1 cellular context compared by ENCODE assay signal in genomic region chr14:89564999-89565398, GRCh38.
TF ChIP-seq lines count a peak whose summit lies in the region.

No MANE protein-coding gene starts in this region.

TF ChIP-seq in WTC11, 78 proteins besides CTCF, POLR2A, EP300 and RAD21 (continued from another document):
- TF ChIP-seq, protein P1, sequence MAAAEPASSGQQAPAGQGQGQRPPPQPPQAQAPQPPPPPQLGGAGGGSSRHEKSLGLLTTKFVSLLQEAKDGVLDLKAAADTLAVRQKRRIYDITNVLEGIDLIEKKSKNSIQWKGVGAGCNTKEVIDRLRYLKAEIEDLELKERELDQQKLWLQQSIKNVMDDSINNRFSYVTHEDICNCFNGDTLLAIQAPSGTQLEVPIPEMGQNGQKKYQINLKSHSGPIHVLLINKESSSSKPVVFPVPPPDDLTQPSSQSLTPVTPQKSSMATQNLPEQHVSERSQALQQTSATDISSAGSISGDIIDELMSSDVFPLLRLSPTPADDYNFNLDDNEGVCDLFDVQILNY (CRISPR knock-in tag; IDR thresholded peaks at IDR 0.05): no peak
- TF ChIP-seq JUN (CRISPR knock-in tag; IDR thresholded peaks at IDR 0.05) (no peak), CDX4 (CRISPR knock-in tag; IDR thresholded peaks at IDR 0.05; ENCODE audit: borderline replicate concordance) (no peak), ZNF671 (CRISPR knock-in tag; IDR thresholded peaks at IDR 0.05) (no peak), TP53 (CRISPR knock-in tag; IDR thresholded peaks at IDR 0.05) (no peak), ZNF317 (CRISPR knock-in tag; IDR thresholded peaks at IDR 0.05; ENCODE audit: borderline replicate concordance, low read depth) (no peak), RELA (CRISPR knock-in tag; IDR thresholded peaks at IDR 0.05; ENCODE audit: borderline replicate concordance) (no peak)
- TF ChIP-seq, protein P2, sequence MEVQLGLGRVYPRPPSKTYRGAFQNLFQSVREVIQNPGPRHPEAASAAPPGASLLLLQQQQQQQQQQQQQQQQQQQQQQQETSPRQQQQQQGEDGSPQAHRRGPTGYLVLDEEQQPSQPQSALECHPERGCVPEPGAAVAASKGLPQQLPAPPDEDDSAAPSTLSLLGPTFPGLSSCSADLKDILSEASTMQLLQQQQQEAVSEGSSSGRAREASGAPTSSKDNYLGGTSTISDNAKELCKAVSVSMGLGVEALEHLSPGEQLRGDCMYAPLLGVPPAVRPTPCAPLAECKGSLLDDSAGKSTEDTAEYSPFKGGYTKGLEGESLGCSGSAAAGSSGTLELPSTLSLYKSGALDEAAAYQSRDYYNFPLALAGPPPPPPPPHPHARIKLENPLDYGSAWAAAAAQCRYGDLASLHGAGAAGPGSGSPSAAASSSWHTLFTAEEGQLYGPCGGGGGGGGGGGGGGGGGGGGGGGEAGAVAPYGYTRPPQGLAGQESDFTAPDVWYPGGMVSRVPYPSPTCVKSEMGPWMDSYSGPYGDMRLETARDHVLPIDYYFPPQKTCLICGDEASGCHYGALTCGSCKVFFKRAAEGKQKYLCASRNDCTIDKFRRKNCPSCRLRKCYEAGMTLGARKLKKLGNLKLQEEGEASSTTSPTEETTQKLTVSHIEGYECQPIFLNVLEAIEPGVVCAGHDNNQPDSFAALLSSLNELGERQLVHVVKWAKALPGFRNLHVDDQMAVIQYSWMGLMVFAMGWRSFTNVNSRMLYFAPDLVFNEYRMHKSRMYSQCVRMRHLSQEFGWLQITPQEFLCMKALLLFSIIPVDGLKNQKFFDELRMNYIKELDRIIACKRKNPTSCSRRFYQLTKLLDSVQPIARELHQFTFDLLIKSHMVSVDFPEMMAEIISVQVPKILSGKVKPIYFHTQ (CRISPR knock-in tag; IDR thresholded peaks at IDR 0.05): no peak
